1 cellular context compared by ENCODE assay signal in the genomic region with DNA sequence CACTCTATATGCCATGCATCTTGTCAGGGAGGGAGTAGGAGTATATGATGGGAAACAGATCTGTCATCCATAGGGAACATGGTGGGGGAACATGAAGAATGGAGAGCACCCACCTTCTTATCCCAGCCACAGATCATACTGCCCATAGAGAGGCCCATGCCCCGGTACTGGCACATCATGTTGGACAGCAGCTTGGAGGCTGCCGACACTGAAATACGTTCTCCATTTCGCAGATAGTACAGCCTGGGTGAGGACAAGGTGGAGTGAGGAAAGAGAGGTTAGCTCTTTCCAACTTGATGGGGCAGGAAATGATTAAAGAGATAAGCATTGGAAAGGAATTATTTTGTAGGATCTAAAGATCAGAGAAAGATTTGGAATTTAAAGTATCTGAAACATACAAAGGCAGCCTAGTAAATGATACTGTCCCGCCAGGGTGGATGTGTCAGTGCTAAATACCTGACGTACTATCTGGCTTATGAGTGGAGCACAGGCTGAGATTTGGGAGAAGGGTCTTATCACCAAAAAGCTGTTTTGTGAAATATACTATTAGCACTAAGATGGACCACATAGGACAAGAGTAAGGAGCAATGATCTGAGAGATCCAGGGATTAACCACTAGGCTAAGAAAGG.
TF ChIP-seq lines count a peak whose summit lies in the region.

No MANE protein-coding gene starts in this region.

TF ChIP-seq in IMR-90, 13 proteins besides CTCF, POLR2A, EP300 and RAD21:
- TF ChIP-seq MAFK (IDR thresholded peaks at IDR 0.05; ENCODE audit: low read depth, low read length) (no peak), CEBPB (IDR thresholded peaks at IDR 0.05; ENCODE audit: low read depth, low read length) (no peak), RCOR1 (IDR thresholded peaks at IDR 0.05; ENCODE audit: insufficient replicate concordance, low read length) (no peak), BHLHE40 (IDR thresholded peaks at IDR 0.05; ENCODE audit: low read depth, low read length) (no peak), MAZ (IDR thresholded peaks at IDR 0.05; ENCODE audit: borderline replicate concordance, low read depth, low read length) (no peak), CHD1 (IDR thresholded peaks at IDR 0.05; ENCODE audit: low read depth, low read length) (no peak), NFE2L2 (IDR thresholded peaks at IDR 0.05; ENCODE audit: low read depth, low read length) (no peak), MXI1 (IDR thresholded peaks at IDR 0.05; ENCODE audit: borderline replicate concordance, low read depth, low read length) (no peak), RFX5 (IDR thresholded peaks at IDR 0.05; ENCODE audit: low read depth, low read length) (no peak), SMC3 (IDR thresholded peaks at IDR 0.05; ENCODE audit: low read depth, low read length) (no peak), FOS (IDR thresholded peaks at IDR 0.05; ENCODE audit: low read depth, low read length) (no peak)
- TF ChIP-seq, protein P1, sequence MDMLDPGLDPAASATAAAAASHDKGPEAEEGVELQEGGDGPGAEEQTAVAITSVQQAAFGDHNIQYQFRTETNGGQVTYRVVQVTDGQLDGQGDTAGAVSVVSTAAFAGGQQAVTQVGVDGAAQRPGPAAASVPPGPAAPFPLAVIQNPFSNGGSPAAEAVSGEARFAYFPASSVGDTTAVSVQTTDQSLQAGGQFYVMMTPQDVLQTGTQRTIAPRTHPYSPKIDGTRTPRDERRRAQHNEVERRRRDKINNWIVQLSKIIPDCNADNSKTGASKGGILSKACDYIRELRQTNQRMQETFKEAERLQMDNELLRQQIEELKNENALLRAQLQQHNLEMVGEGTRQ (IDR thresholded peaks at IDR 0.05; ENCODE audit: low read depth, low read length), result no peak
- TF ChIP-seq, protein P2, sequence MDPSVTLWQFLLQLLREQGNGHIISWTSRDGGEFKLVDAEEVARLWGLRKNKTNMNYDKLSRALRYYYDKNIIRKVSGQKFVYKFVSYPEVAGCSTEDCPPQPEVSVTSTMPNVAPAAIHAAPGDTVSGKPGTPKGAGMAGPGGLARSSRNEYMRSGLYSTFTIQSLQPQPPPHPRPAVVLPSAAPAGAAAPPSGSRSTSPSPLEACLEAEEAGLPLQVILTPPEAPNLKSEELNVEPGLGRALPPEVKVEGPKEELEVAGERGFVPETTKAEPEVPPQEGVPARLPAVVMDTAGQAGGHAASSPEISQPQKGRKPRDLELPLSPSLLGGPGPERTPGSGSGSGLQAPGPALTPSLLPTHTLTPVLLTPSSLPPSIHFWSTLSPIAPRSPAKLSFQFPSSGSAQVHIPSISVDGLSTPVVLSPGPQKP (IDR thresholded peaks at IDR 0.05; ENCODE audit: borderline replicate concordance, low read depth, low read length), result no peak
